16 cellular contexts compared by ENCODE assay signal in genomic region chr17:77499699-77500435, GRCh38.
A peak's percentile ranks its signal among the peaks of the same experiment; 100 is the strongest.
DNase-seq lines count a peak whose midpoint lies in the region; ATAC-seq and TF ChIP-seq lines count a peak whose summit lies in the region.
"Had no signal": no experiment of that assay in that cellular context is flagged by ENCODE, and none has a peak within 500 bp of the region (broad histone marks: within the 10 kb centered on the region; RNA-seq: fewer than 3 reads in every experiment).

No MANE protein-coding gene starts in this region.

- H3K9me3 Mint-ChIP-seq in Caco-2 (ENCODE audit: unreplicated experiment) = no peaks in the 10 kb centered on the region
- H3K9me3 Mint-ChIP-seq in activated T-helper 2 cell treated with anti-CD3 and anti-CD28 coated beads, Interferon-gamma antibody, Interleukin-2, Interleukin-4, amounts not matched to agents 10 μg/mL and 5 μg/mL and 100 μg/mL, durations not matched to agents 14 hours and 24 hours and 36 hours = no peaks in the 10 kb centered on the region
- H3K9me3 Mint-ChIP-seq: CD14-positive monocyte, type B pancreatic cell had no signal

- no peaks in the 10 kb centered on the region for H3K4me1 ChIP-seq in Caco-2

- CTCF ChIA-PET in Caco-2 (lab: Charles Lee) = no interaction called here

- TF ChIP-seq CTCF in Caco-2 (IDR thresholded peaks at IDR 0.05; ENCODE audit: insufficient read depth in 1 of 2, low read depth in 1 of 2, low read length in 1 of 2, severe bottlenecking in 1 of 2, unreplicated experiment in 1 of 2) (no peak), coronary artery (IDR thresholded peaks at IDR 0.05) (no peak), omental fat pad (IDR thresholded peaks at IDR 0.05) (no peak)

- no peaks in the 10 kb centered on the region for H3K27me3 ChIP-seq in Caco-2 (replicated peaks; ENCODE audit: control insufficient read depth, insufficient read depth, low read length)
- H3K27me3 ChIP-seq in H7 (ENCODE audit: control insufficient read depth, insufficient read depth, low read length) = no peaks in the 10 kb centered on the region
- H3K27me3 ChIP-seq: cardiac muscle cell, Peyer's patch had no signal

- POLR2A ChIA-PET in Caco-2 (lab: Charles Lee) = no interaction called here

- TSS peak; percentile 72 for BruUV-seq in Caco-2 (replicated peaks; lab: Mats Ljungman, UMichigan)

- no peak for ATAC-seq in omental fat pad (ENCODE audit: low FRiP score)
- no peak for ATAC-seq in stimulated activated naive CD8-positive, alpha-beta T cell treated with anti-CD3 and anti-CD28 coated beads, Interleukin-15, Interleukin-2, amounts not matched to agents 100 U/mL and 50 U/mL, for 24 hours

- H3K36me3 ChIP-seq in Caco-2 (ENCODE audit: control insufficient read depth, insufficient read depth, low read length) (peaks cover 1% of the 10 kb centered on the region), H7 (replicated peaks; ENCODE audit: control insufficient read depth, insufficient read depth, low read length) (peaks cover 7% of the 10 kb centered on the region)
- H3K36me3 ChIP-seq: cardiac muscle cell had no signal

- H3K9me3 ChIP-seq in Caco-2 = no peaks in the 10 kb centered on the region
- H3K9me3 ChIP-seq: Peyer's patch had no signal

- intact Hi-C loops in Caco-2 (cut with micrococcal nuclease; ENCODE audit: unreplicated experiment) = loop anchor here (10.0 kb wide), 1 partner anchor 245 kb away; no protein-coding TSS in a partner anchor
- intact Hi-C loops in activated T-helper 2 cell treated with anti-CD3 and anti-CD28 coated beads, Interferon-gamma antibody, Interleukin-2, Interleukin-4, amounts not matched to agents 10 μg/mL and 5 μg/mL and 100 μg/mL, durations not matched to agents 14 hours and 24 hours and 36 hours (cut with micrococcal nuclease) = no loop called here

- no peak overlapping the region for H3K4me3 Mint-ChIP-seq in Caco-2 (ENCODE audit: unreplicated experiment)
- no peak overlapping the region for H3K4me3 Mint-ChIP-seq in activated T-helper 2 cell treated with anti-CD3 and anti-CD28 coated beads, Interferon-gamma antibody, Interleukin-2, Interleukin-4, amounts not matched to agents 10 μg/mL and 5 μg/mL and 100 μg/mL, durations not matched to agents 14 hours and 24 hours and 36 hours (ENCODE audit: low read depth)
- H3K4me3 Mint-ChIP-seq: CD14-positive monocyte, type B pancreatic cell had no signal

- peaks cover 5% of the 10 kb centered on the region for H3K4me1 Mint-ChIP-seq in Caco-2 (ENCODE audit: low read depth, unreplicated experiment)
- H3K4me1 Mint-ChIP-seq in activated T-helper 2 cell treated with anti-CD3 and anti-CD28 coated beads, Interferon-gamma antibody, Interleukin-2, Interleukin-4, amounts not matched to agents 10 μg/mL and 5 μg/mL and 100 μg/mL, durations not matched to agents 14 hours and 24 hours and 36 hours (ENCODE audit: low read depth) = peaks cover 2% of the 10 kb centered on the region

- H3K27ac ChIP-seq in coronary artery = no peak overlapping the region
- H3K27ac ChIP-seq: Peyer's patch had no signal

- H3K36me3 Mint-ChIP-seq in Caco-2 (ENCODE audit: insufficient read depth, unreplicated experiment) = peaks cover 75% of the 10 kb centered on the region
- peaks cover 45% of the 10 kb centered on the region for H3K36me3 Mint-ChIP-seq in activated T-helper 2 cell treated with anti-CD3 and anti-CD28 coated beads, Interferon-gamma antibody, Interleukin-2, Interleukin-4, amounts not matched to agents 10 μg/mL and 5 μg/mL and 100 μg/mL, durations not matched to agents 14 hours and 24 hours and 36 hours (ENCODE audit: low read depth)

- no peak for DNase-seq in Caco-2
- peak; percentile 40 for DNase-seq in H7
- peak; percentile 57 for DNase-seq in coronary artery (ENCODE audit: low spot score)
- peak; percentile 14 for DNase-seq in omental fat pad (ENCODE audit: low spot score)
- DNase-seq in NCI-H1694 treated with DMSO at 0.1 percent for 48 hours (lab: John Stamatoyannopoulos, UW) = no peak
- no peak for DNase-seq in stimulated activated naive CD8-positive, alpha-beta T cell treated with anti-CD3 and anti-CD28 coated beads, Interleukin-15, Interleukin-2, amounts not matched to agents 100 U/mL and 50 U/mL, for 24 hours
- DNase-seq in activated T-helper 2 cell treated with anti-CD3 and anti-CD28 coated beads, Interferon-gamma antibody, Interleukin-2, Interleukin-4, amounts not matched to agents 10 μg/mL and 5 μg/mL and 100 μg/mL, durations not matched to agents 14 hours and 24 hours and 36 hours (ENCODE audit: low spot score) = no peak
- DNase-seq: activated CD4-positive, CD25-positive, alpha-beta regulatory T cell treated with anti-CD3 and anti-CD28 coated beads, Interleukin-2, amount 50 U/mL, for 72 hours; activated gamma-delta T cell treated with Interleukin-2 at 50 U/mL for 16 hours; KG1; NCI-H1417; stimulated activated CD4-positive, alpha-beta T cell treated with anti-CD3 and anti-CD28 coated beads, Interleukin-1b, Interleukin-23, amount 100 ng/mL, for 48 hours had no signal

- H3K27me3 Mint-ChIP-seq in Caco-2 (ENCODE audit: insufficient read depth, unreplicated experiment) = no peaks in the 10 kb centered on the region
- no peaks in the 10 kb centered on the region for H3K27me3 Mint-ChIP-seq in activated T-helper 2 cell treated with anti-CD3 and anti-CD28 coated beads, Interferon-gamma antibody, Interleukin-2, Interleukin-4, amounts not matched to agents 10 μg/mL and 5 μg/mL and 100 μg/mL, durations not matched to agents 14 hours and 24 hours and 36 hours (ENCODE audit: low read depth)
- H3K27me3 Mint-ChIP-seq: type B pancreatic cell had no signal

- no peak overlapping the region for H3K4me3 ChIP-seq in Caco-2 (ENCODE audit: low read depth, low read length)
- no peak overlapping the region for H3K4me3 ChIP-seq in H7 (ENCODE audit: insufficient read depth, low read depth, low read length)
- H3K4me3 ChIP-seq in coronary artery = no peak overlapping the region
- H3K4me3 ChIP-seq: cardiac muscle cell, Peyer's patch had no signal

- H3K27ac Mint-ChIP-seq in Caco-2 (ENCODE audit: unreplicated experiment) = no peak overlapping the region
- H3K27ac Mint-ChIP-seq in activated T-helper 2 cell treated with anti-CD3 and anti-CD28 coated beads, Interferon-gamma antibody, Interleukin-2, Interleukin-4, amounts not matched to agents 10 μg/mL and 5 μg/mL and 100 μg/mL, durations not matched to agents 14 hours and 24 hours and 36 hours = no peak overlapping the region
- H3K27ac Mint-ChIP-seq: type B pancreatic cell had no signal

Comparison
In these comparisons a context has a peak if more than half of its experiments do, and no peak if none do; other contexts are left out.
1. DNase-seq: peak in H7 (single experiment), coronary artery (single experiment) and omental fat pad (single experiment); none in Caco-2 (0 of 2), NCI-H1694 treated with DMSO at 0.1 percent for 48 hours (single experiment), stimulated activated naive CD8-positive, alpha-beta T cell treated with anti-CD3 and anti-CD28 coated beads, Interleukin-15, Interleukin-2, amounts not matched to agents 100 U/mL and 50 U/mL, for 24 hours (single experiment) and activated T-helper 2 cell treated with anti-CD3 and anti-CD28 coated beads, Interferon-gamma antibody, Interleukin-2, Interleukin-4, amounts not matched to agents 10 μg/mL and 5 μg/mL and 100 μg/mL, durations not matched to agents 14 hours and 24 hours and 36 hours (single experiment).